ENCODE assay signal across 9 cellular contexts in genomic region chr11:130118636-130119387, GRCh38. TPM values are rescaled to one million over a fixed set of nuclear protein-coding genes. Genes with fewer than 3 reads are reported as not detected.
DNase-seq lines count a peak whose midpoint lies in the region; ATAC-seq, FAIRE-seq and TF ChIP-seq lines count a peak whose summit lies in the region.
"Had no signal": no experiment of that assay in that cellular context is flagged by ENCODE, and none has a peak within 500 bp of the region (broad histone marks: within the 10 kb centered on the region; RNA-seq: fewer than 3 reads in every experiment).

No MANE protein-coding gene starts in this region.

- H3K4me1 ChIP-seq in endothelial cell of umbilical vein (ENCODE audit: control insufficient read depth, extremely low read depth, insufficient read depth, low read length) = peaks cover 62% of the 10 kb centered on the region
- H3K4me1 ChIP-seq in smooth muscle cell (ENCODE audit: low read depth) = peaks cover 6% of the 10 kb centered on the region

- H3K9ac ChIP-seq in endothelial cell of umbilical vein (replicated peaks; ENCODE audit: extremely low read depth, insufficient read depth, low read length) = no peak overlapping the region
- no peak overlapping the region for H3K9ac ChIP-seq in smooth muscle cell (ENCODE audit: low read depth)

- DNase-seq in endothelial cell of umbilical vein (ENCODE audit: low read depth, low spot score) (no peak), smooth muscle cell (lab: John Stamatoyannopoulos, UW; ENCODE audit: unreplicated experiment) (no peak), left colon (no peak), sciatic nerve (ENCODE audit: low spot score) (no peak), hypothalamus (lab: John Stamatoyannopoulos, UW) (no peak)
- DNase-seq: NCI-H1436 treated with DMSO at 0.1 percent for 48 hours had no signal

- POLR2A ChIA-PET in endothelial cell of umbilical vein (lab: Charles Lee) = no interaction called here

- H3K27me3 ChIP-seq in endothelial cell of umbilical vein (ENCODE audit: control insufficient read depth in 2 of 2, insufficient read depth in 2 of 2, low read length in 2 of 2) = no peaks in the 10 kb centered on the region
- no peaks in the 10 kb centered on the region for H3K27me3 ChIP-seq in smooth muscle cell (ENCODE audit: low read depth)

- no peaks in the 10 kb centered on the region for H4K20me1 ChIP-seq in endothelial cell of umbilical vein (replicated peaks; ENCODE audit: control insufficient read depth, extremely low read depth, insufficient read depth, low read length)
- peaks cover 62% of the 10 kb centered on the region for H4K20me1 ChIP-seq in smooth muscle cell (ENCODE audit: low read depth)

- ATAC-seq in GM18517 (IDR thresholded peaks at IDR 0.05; ENCODE audit: unreplicated experiment) (peak; percentile 65), GM21576 (IDR thresholded peaks at IDR 0.05; ENCODE audit: unreplicated experiment) (peak; percentile 57), left colon (no peak), sciatic nerve (no peak)

- H2AFZ ChIP-seq in endothelial cell of umbilical vein (ENCODE audit: low read depth, low read length) (no peak overlapping the region), smooth muscle cell (ENCODE audit: low read depth) (no peak overlapping the region)

- H3K79me2 ChIP-seq in endothelial cell of umbilical vein (ENCODE audit: control insufficient read depth, insufficient read depth, low read length) (peaks cover 67% of the 10 kb centered on the region), smooth muscle cell (ENCODE audit: low read depth) (no peaks in the 10 kb centered on the region)

- TF ChIP-seq CTCF in endothelial cell of umbilical vein (IDR thresholded peaks at IDR 0.05; ENCODE audit: extremely low read depth in 1 of 2, insufficient read depth in 1 of 2, low read depth in 1 of 2, low read length in 2 of 2) (no peak), smooth muscle cell (IDR thresholded peaks at IDR 0.05; ENCODE audit: borderline replicate concordance, insufficient read depth, poor library complexity, severe bottlenecking) (no peak)

- H3K4me3 ChIP-seq in endothelial cell of umbilical vein (replicated peaks in 1 of 3; ENCODE audit: insufficient read depth in 1 of 3, low read depth in 1 of 3, low read length in 3 of 3) (no peak overlapping the region), smooth muscle cell (no peak overlapping the region)

- intact Hi-C loops in endothelial cell of umbilical vein (cut with micrococcal nuclease) = no loop called here
- intact Hi-C loops in left colon (cut with DNase I, micrococcal nuclease) = no loop called here
- intact Hi-C loops in sciatic nerve (cut with DNase I) = no loop called here

- no peaks in the 10 kb centered on the region for H3F3A ChIP-seq in smooth muscle cell (ENCODE audit: low read depth)

- peak; percentile 53 for FAIRE-seq in endothelial cell of umbilical vein (lab: Jason Lieb, UNC)

- H3K9me1 ChIP-seq in endothelial cell of umbilical vein (replicated peaks; ENCODE audit: control insufficient read depth, extremely low read depth, insufficient read depth, low read length) = no peaks in the 10 kb centered on the region

- H3K9me3 ChIP-seq in KOPT-K1 (ENCODE audit: insufficient read depth, low read length, poor library complexity, severe bottlenecking) = no peaks in the 10 kb centered on the region
- no peaks in the 10 kb centered on the region for H3K9me3 ChIP-seq in endothelial cell of umbilical vein (replicated peaks; ENCODE audit: control insufficient read depth, insufficient read depth, low read length)
- no peaks in the 10 kb centered on the region for H3K9me3 ChIP-seq in smooth muscle cell (replicated peaks; ENCODE audit: low read depth)

- CTCF ChIA-PET in endothelial cell of umbilical vein (lab: Charles Lee) = interaction anchor here (0.8 to 2.4 kb wide), 4 partner anchors 13 to 195 kb away, joined by 3 to 11 read pairs (median 4); no protein-coding TSS in a partner anchor

- 96% methylated on average over 9 of the region's 9 CpGs for WGBS in smooth muscle cell (ENCODE audit: low lambda C conversion rate)

- TF ChIP-seq POLR2A in endothelial cell of umbilical vein (IDR thresholded peaks at IDR 0.05; ENCODE audit: low read depth, low read length) = no peak

- H3K36me3 ChIP-seq in KOPT-K1 (ENCODE audit: insufficient read depth, low read length) = peaks cover 24% of the 10 kb centered on the region
- peaks cover 8 to 9% of the 10 kb centered on the region in 2 experiments for H3K36me3 ChIP-seq in endothelial cell of umbilical vein (ENCODE audit: control insufficient read depth in 2 of 2, extremely low read depth in 1 of 2, insufficient read depth in 2 of 2, low read length in 2 of 2)
- H3K36me3 ChIP-seq in smooth muscle cell (ENCODE audit: low read depth) = no peaks in the 10 kb centered on the region

- BruUV-seq in endothelial cell of umbilical vein (replicated peaks; lab: Mats Ljungman, UMichigan) = no TSS peak

- dilution Hi-C loops in endothelial cell of umbilical vein (cut with MboI; ENCODE audit: extremely low pct_ligation_motif_present, low sequenced_read_pairs) = no loop called here

- H3K4me2 ChIP-seq in endothelial cell of umbilical vein (ENCODE audit: insufficient read depth, low read length) = no peak overlapping the region
- no peak overlapping the region for H3K4me2 ChIP-seq in smooth muscle cell

- H3K27ac ChIP-seq in KOPT-K1 (ENCODE audit: low read depth, low read length, poor library complexity, severe bottlenecking) = peak overlapping the region; percentile 49
- H3K27ac ChIP-seq in endothelial cell of umbilical vein (ENCODE audit: insufficient read depth, low read depth, low read length) = no peak overlapping the region
- no peak overlapping the region for H3K27ac ChIP-seq in smooth muscle cell (ENCODE audit: low read depth)

TF ChIP-seq in endothelial cell of umbilical vein, 7 proteins besides CTCF, POLR2A, EP300 and RAD21:
- TF ChIP-seq GATA2 (IDR thresholded peaks at IDR 0.05; ENCODE audit: insufficient read depth, insufficient read length, low read depth, low read length) (no peak), FOS (IDR thresholded peaks at IDR 0.05; ENCODE audit: borderline replicate concordance, insufficient read depth, low read length) (no peak), MYC (IDR thresholded peaks at IDR 0.05; ENCODE audit: low read depth, low read length) (no peak), EZH2 (IDR thresholded peaks at IDR 0.05; ENCODE audit: borderline replicate concordance, low read depth, low read length, severe bottlenecking) (no peak), MAX (IDR thresholded peaks at IDR 0.05; ENCODE audit: insufficient read depth, insufficient read length) (no peak), JUN (IDR thresholded peaks at IDR 0.05; ENCODE audit: borderline replicate concordance, insufficient read depth, insufficient read length, low read depth) (no peak), POLR2AphosphoS5 (IDR thresholded peaks at IDR 0.05; ENCODE audit: insufficient read depth, low read depth, low read length) (no peak)
TF ChIP-seq in endothelial cell of umbilical vein: peak in this region for 0.

RNA-seq across cellular contexts. Expression of gene ST14, which starts 40.8 kb away (rescaled TPM):
- not detected in 2 replicates for total RNA-seq in endothelial cell of umbilical vein
- 0.08 TPM in 2 replicates for polyA plus RNA-seq in endothelial cell of umbilical vein
- 0.03 and 0.07 TPM in 2 replicates for polyA plus RNA-seq in endothelial cell of umbilical vein (2011; cell fraction: cytosol; rRNA removed)
- not detected in 2 replicates for polyA plus RNA-seq in endothelial cell of umbilical vein (2011; cell fraction: nucleus; rRNA removed)
- not detected in 2 replicates for polyA plus RNA-seq in endothelial cell of umbilical vein (2012)
- not detected in 2 replicates for polyA minus RNA-seq in endothelial cell of umbilical vein
- 1.4 TPM for polyA minus RNA-seq in endothelial cell of umbilical vein (2011; cell fraction: cytosol; rRNA and poly(A)+ RNA removed)
- polyA minus RNA-seq in endothelial cell of umbilical vein (2011; cell fraction: nucleus; rRNA and poly(A)+ RNA removed) = not detected in 2 replicates
- total RNA-seq in smooth muscle cell = 7.7 and 9.4 TPM in 2 replicates
- polyA plus RNA-seq in smooth muscle cell = 2.4 and 16.2 TPM in 2 replicates
- 100 to 1,000 TPM; 499 to 535 TPM for total RNA-seq in left colon
- 2.8 TPM for total RNA-seq in sciatic nerve

RNA-seq across cellular contexts. Expression of gene APLP2, which starts 49.1 kb away (rescaled TPM):
- total RNA-seq in endothelial cell of umbilical vein (503 and 543 TPM in 2 replicates), smooth muscle cell (146 and 161 TPM in 2 replicates), left colon (100 to 1,000 TPM; 349 to 496 TPM), sciatic nerve (222 TPM)
- polyA plus RNA-seq in endothelial cell of umbilical vein (433 and 493 TPM in 2 replicates), smooth muscle cell (121 and 176 TPM in 2 replicates)
- polyA plus RNA-seq in endothelial cell of umbilical vein (2011; cell fraction: cytosol; rRNA removed) = 441 and 461 TPM in 2 replicates
- polyA plus RNA-seq in endothelial cell of umbilical vein (2011; cell fraction: nucleus; rRNA removed) = 379 and 479 TPM in 2 replicates
- polyA plus RNA-seq in endothelial cell of umbilical vein (2012) = 1,126 and 1,231 TPM in 2 replicates
- 350 and 416 TPM in 2 replicates for polyA minus RNA-seq in endothelial cell of umbilical vein
- 23.5 TPM for polyA minus RNA-seq in endothelial cell of umbilical vein (2011; cell fraction: cytosol; rRNA and poly(A)+ RNA removed)
- polyA minus RNA-seq in endothelial cell of umbilical vein (2011; cell fraction: nucleus; rRNA and poly(A)+ RNA removed) = 122 and 144 TPM in 2 replicates

Comparison
In these comparisons a context has a peak if more than half of its experiments do, and no peak if none do; other contexts are left out.
1. ATAC-seq: peak in GM18517 (single experiment) and GM21576 (single experiment); none in left colon (single experiment) and sciatic nerve (single experiment).
2. RNA of gene ST14, which starts 40.8 kb away (total RNA-seq): 499 to 535 TPM in left colon; 7.7 to 9.4 TPM in smooth muscle cell, 2.8 TPM in sciatic nerve (single experiment) and not detected in endothelial cell of umbilical vein; every median in the first group is over 10 times any median in the second.